ENCODE assay signal across 1 cellular context in genomic region chr2:215417400-215417951, GRCh38.
TF ChIP-seq lines count a peak whose summit lies in the region.

No MANE protein-coding gene starts in this region.

TF ChIP-seq in HepG2, 621 proteins besides CTCF, POLR2A, EP300 and RAD21 (continued from another document and continues in another):
- peak; percentile 95; the same call in 1 of the 2 replicates for TF ChIP-seq AHDC1 (CRISPR knock-in tag; IDR thresholded peaks at IDR 0.05; ENCODE audit: borderline replicate concordance)
- TF ChIP-seq ZNF660 (CRISPR knock-in tag; IDR thresholded peaks at IDR 0.05; ENCODE audit: borderline replicate concordance, low read depth) = no peak
- TF ChIP-seq, protein P1, sequence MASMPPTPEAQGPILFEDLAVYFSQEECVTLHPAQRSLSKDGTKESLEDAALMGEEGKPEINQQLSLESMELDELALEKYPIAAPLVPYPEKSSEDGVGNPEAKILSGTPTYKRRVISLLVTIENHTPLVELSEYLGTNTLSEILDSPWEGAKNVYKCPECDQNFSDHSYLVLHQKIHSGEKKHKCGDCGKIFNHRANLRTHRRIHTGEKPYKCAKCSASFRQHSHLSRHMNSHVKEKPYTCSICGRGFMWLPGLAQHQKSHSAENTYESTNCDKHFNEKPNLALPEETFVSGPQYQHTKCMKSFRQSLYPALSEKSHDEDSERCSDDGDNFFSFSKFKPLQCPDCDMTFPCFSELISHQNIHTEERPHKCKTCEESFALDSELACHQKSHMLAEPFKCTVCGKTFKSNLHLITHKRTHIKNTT (CRISPR knock-in tag; IDR thresholded peaks at IDR 0.05) = no peak
- no peak for TF ChIP-seq ZNF207 (IDR thresholded peaks at IDR 0.05; ENCODE audit: borderline replicate concordance)
- TF ChIP-seq ZNF547 (CRISPR knock-in tag; IDR thresholded peaks at IDR 0.05) = 0 out of 2 replicates have a peak, but pooled peaks have one; percentile 44
- TF ChIP-seq ZNF101 (CRISPR knock-in tag; IDR thresholded peaks at IDR 0.05; ENCODE audit: borderline replicate concordance, low read depth) = no peak
- no peak for TF ChIP-seq ZNF17 (CRISPR knock-in tag; IDR thresholded peaks at IDR 0.05)
- TF ChIP-seq TIGD3 (CRISPR knock-in tag; IDR thresholded peaks at IDR 0.05; ENCODE audit: borderline replicate concordance) = no peak
- no peak; the same call in none of the 2 replicates for TF ChIP-seq POLR2AphosphoS2 (IDR thresholded peaks at IDR 0.05; ENCODE audit: low read depth, low read length)
- no peak for TF ChIP-seq KDM1A (CRISPR knock-in tag; IDR thresholded peaks at IDR 0.05)
- TF ChIP-seq CENPBD1 (CRISPR knock-in tag; IDR thresholded peaks at IDR 0.05; ENCODE audit: borderline replicate concordance, low read depth) = no peak
- TF ChIP-seq TBX3 (IDR thresholded peaks at IDR 0.05; ENCODE audit: borderline replicate concordance) = peak; percentile 39; the same call in 1 of the 2 replicates
- TF ChIP-seq ZFP62 (CRISPR knock-in tag; IDR thresholded peaks at IDR 0.05) = no peak
- no peak; the same call in 1 of the 2 replicates for TF ChIP-seq SAFB2 (CRISPR knock-in tag; IDR thresholded peaks at IDR 0.05; ENCODE audit: borderline replicate concordance, low read depth)
- TF ChIP-seq ZNF605 (CRISPR knock-in tag; IDR thresholded peaks at IDR 0.05) = no peak
- no peak for TF ChIP-seq ADNP (CRISPR knock-in tag; IDR thresholded peaks at IDR 0.05)
- TF ChIP-seq SIN3B (IDR thresholded peaks at IDR 0.05; ENCODE audit: low read length) = no peak
- no peak for TF ChIP-seq ZMAT3 (CRISPR knock-in tag; conservative IDR thresholded peaks at IDR 0.05)
- TF ChIP-seq SMAD9 (CRISPR knock-in tag; IDR thresholded peaks at IDR 0.05) = no peak
- TF ChIP-seq SMAD1 (CRISPR knock-in tag; IDR thresholded peaks at IDR 0.05; ENCODE audit: borderline replicate concordance, low read depth) = no peak
- no peak for TF ChIP-seq ZNF740 (CRISPR knock-in tag; IDR thresholded peaks at IDR 0.05)
- peak; percentile 78; the same call in 1 of the 2 replicates for TF ChIP-seq HMG20B (CRISPR knock-in tag; conservative IDR thresholded peaks at IDR 0.05)
- no peak for TF ChIP-seq NCOA1 (CRISPR knock-in tag; IDR thresholded peaks at IDR 0.05)
- TF ChIP-seq GLMP (CRISPR knock-in tag; IDR thresholded peaks at IDR 0.05; ENCODE audit: borderline replicate concordance) = no peak
- TF ChIP-seq, protein P2, sequence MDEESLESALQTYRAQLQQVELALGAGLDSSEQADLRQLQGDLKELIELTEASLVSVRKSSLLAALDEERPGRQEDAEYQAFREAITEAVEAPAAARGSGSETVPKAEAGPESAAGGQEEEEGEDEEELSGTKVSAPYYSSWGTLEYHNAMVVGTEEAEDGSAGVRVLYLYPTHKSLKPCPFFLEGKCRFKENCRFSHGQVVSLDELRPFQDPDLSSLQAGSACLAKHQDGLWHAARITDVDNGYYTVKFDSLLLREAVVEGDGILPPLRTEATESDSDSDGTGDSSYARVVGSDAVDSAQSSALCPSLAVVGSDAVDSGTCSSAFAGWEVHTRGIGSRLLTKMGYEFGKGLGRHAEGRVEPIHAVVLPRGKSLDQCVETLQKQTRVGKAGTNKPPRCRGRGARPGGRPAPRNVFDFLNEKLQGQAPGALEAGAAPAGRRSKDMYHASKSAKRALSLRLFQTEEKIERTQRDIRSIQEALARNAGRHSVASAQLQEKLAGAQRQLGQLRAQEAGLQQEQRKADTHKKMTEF (CRISPR knock-in tag; IDR thresholded peaks at IDR 0.05) = peak; percentile 72
- no peak for TF ChIP-seq ZNF24 (IDR thresholded peaks at IDR 0.05)
- TF ChIP-seq MAF1 (CRISPR knock-in tag; IDR thresholded peaks at IDR 0.05; ENCODE audit: borderline replicate concordance) = no peak
- no peak for TF ChIP-seq SNAPC2 (CRISPR knock-in tag; IDR thresholded peaks at IDR 0.05)
- peak; percentile 34; the same call in 1 of the 2 replicates for TF ChIP-seq ZNF44 (CRISPR knock-in tag; IDR thresholded peaks at IDR 0.05)
- TF ChIP-seq, protein P3, sequence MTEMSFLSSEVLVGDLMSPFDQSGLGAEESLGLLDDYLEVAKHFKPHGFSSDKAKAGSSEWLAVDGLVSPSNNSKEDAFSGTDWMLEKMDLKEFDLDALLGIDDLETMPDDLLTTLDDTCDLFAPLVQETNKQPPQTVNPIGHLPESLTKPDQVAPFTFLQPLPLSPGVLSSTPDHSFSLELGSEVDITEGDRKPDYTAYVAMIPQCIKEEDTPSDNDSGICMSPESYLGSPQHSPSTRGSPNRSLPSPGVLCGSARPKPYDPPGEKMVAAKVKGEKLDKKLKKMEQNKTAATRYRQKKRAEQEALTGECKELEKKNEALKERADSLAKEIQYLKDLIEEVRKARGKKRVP (CRISPR knock-in tag; IDR thresholded peaks at IDR 0.05) = peak in 1 of 2 experiments; percentile 70; a peak in 2 of 4 replicates
- peak; percentile 97 for TF ChIP-seq PAF1 (CRISPR knock-in tag; IDR thresholded peaks at IDR 0.05)
- no peak for TF ChIP-seq HIVEP1 (CRISPR knock-in tag; IDR thresholded peaks at IDR 0.05)
- TF ChIP-seq HOMEZ (CRISPR knock-in tag; IDR thresholded peaks at IDR 0.05; ENCODE audit: low read depth) = peak; percentile 87
- peak; percentile 84; the same call in 1 of the 2 replicates for TF ChIP-seq SOX5 (CRISPR knock-in tag; IDR thresholded peaks at IDR 0.05; ENCODE audit: borderline replicate concordance)
- peak; percentile 89 for TF ChIP-seq THRA (CRISPR knock-in tag; IDR thresholded peaks at IDR 0.05; ENCODE audit: borderline replicate concordance)
- TF ChIP-seq, protein P4, sequence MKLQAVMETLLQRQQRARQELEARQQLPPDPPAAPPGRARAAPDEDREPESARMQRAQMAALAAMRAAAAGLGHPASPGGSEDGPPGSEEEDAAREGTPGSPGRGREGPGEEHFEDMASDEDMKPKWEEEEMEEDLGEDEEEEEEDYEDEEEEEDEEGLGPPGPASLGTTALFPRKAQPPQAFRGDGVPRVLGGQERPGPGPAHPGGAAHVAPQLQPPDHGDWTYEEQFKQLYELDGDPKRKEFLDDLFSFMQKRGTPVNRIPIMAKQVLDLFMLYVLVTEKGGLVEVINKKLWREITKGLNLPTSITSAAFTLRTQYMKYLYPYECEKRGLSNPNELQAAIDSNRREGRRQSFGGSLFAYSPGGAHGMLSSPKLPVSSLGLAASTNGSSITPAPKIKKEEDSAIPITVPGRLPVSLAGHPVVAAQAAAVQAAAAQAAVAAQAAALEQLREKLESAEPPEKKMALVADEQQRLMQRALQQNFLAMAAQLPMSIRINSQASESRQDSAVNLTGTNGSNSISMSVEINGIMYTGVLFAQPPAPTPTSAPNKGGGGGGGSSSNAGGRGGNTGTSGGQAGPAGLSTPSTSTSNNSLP (IDR thresholded peaks at IDR 0.05; ENCODE audit: low read depth, low read length) = peak; percentile 40; the same call in 1 of the 2 replicates
- no peak for TF ChIP-seq REXO4 (CRISPR knock-in tag; IDR thresholded peaks at IDR 0.05; ENCODE audit: borderline replicate concordance)
- TF ChIP-seq HOXD1 (CRISPR knock-in tag; IDR thresholded peaks at IDR 0.05) = peak; percentile 88; the same call in 1 of the 2 replicates
- no peak for TF ChIP-seq IRX3 (CRISPR knock-in tag; IDR thresholded peaks at IDR 0.05; ENCODE audit: borderline replicate concordance, low read depth)
- TF ChIP-seq KLF15 (CRISPR knock-in tag; IDR thresholded peaks at IDR 0.05; ENCODE audit: borderline replicate concordance) = no peak
- TF ChIP-seq ZMYM3 (CRISPR knock-in tag; IDR thresholded peaks at IDR 0.05) = peak; percentile 49; the same call in 1 of the 2 replicates
- peak; percentile 61; the same call in 1 of the 2 replicates for TF ChIP-seq ZNF749 (CRISPR knock-in tag; IDR thresholded peaks at IDR 0.05; ENCODE audit: borderline replicate concordance)
